9 cellular contexts compared by ENCODE assay signal in the genomic region with DNA sequence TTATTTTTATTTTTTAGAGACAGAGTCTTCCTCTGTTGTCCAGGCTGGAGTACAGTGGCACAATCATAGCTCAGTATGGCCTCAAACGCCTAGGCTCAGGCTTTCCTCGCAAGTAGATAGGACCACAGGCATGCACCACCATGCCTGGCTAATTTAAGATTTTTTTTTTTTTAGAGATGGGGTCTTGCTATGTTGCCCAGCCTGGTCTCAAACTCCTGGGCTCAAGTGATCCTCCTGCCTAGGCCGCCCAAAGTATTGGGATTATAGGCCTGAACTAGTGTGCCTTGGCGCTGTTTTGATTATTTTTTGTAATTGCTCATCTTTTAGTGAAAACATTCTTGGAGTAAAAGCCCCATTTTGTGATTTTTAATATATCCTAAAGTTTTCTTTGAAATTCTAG. TPM values are rescaled to one million over a fixed set of nuclear protein-coding genes. Genes with fewer than 3 reads are reported as not detected.
"Had no signal": no experiment of that assay in that cellular context is flagged by ENCODE, and none has a peak within 500 bp of the region (broad histone marks: within the 10 kb centered on the region; RNA-seq: fewer than 3 reads in every experiment).

No MANE protein-coding gene starts in this region.

- H3K4me3 ChIP-seq: GM23248, HAP-1 had no signal

- H3K4me3 Mint-ChIP-seq: IgD-negative memory B cell had no signal

- ATAC-seq: HCT116 had no signal

- H3K27ac ChIP-seq: GM23248 had no signal

- H3K27ac Mint-ChIP-seq: IgD-negative memory B cell had no signal

- H3K27me3 Mint-ChIP-seq: IgD-negative memory B cell had no signal

- FAIRE-seq: HTR-8/SVneo had no signal

- H3K9ac ChIP-seq: GM23248 had no signal

- H3K9me3 ChIP-seq: HAP-1 had no signal

- DNase-seq: GM23248, GOT3, H7, KG1 had no signal

RNA-seq across cellular contexts. Expression of gene MCC, which starts 30.6 kb away (rescaled TPM):
- total RNA-seq: HT-29 had no signal
